8 cellular contexts compared by ENCODE assay signal in the genomic region with DNA sequence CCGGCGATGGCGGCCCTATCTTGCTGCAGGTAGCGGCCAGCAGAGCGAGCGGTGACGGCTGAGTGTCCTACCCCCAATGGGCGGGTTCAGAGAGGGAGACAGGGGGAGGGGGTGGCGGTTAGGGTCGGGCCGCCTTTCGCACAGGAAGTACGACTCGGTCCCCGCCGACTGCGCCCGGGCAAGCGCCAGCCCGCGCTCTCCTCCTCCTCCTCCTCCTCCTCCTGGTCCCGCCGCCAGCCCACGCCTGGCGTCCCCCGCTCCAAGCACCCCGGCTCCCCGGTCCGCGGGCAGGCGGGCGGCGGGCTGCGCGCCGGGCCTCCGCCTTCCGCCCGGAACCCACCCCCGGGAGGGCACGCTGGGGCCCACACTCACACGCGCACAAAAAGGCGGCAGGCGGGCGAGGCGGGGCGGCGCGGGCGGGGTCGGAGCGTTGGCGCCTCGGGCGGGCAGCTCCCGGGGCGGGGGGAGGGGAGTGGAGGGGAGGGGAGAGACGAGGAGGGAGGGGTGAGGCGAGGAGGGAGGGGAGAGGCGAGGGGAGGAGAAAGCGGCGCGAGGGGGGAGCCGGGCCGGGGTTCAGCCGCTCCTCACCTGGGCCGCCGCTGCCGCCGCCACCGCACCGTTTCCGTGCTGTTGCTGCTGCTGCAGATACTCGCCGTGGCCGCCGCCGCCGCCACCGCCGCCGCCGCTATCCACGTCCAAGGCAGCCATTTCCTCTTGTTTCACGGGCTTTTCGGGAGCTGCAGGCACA. TPM values are rescaled to one million over a fixed set of nuclear protein-coding genes. Genes with fewer than 3 reads are reported as not detected.
A peak's percentile ranks its signal among the peaks of the same experiment; 100 is the strongest.
DNase-seq lines count a peak whose midpoint lies in the region; ATAC-seq and TF ChIP-seq lines count a peak whose summit lies in the region.

No MANE protein-coding gene starts in this region.

- no peaks in the 10 kb centered on the region for H3K9me3 ChIP-seq in KOPT-K1 (ENCODE audit: insufficient read depth, low read length, poor library complexity, severe bottlenecking)

- TF ChIP-seq CTCF in nephron (IDR thresholded peaks at IDR 0.05; ENCODE audit: unreplicated experiment in 3 of 3): no peak

- DNase-seq in DMS79 (lab: John Stamatoyannopoulos, UW): peak; percentile 86
- peak; percentile 92 for DNase-seq in RPMI8226
- DNase-seq in activated T-helper 2 cell treated with anti-CD3 and anti-CD28 coated beads, Interferon-gamma antibody, Interleukin-2, Interleukin-4, amounts not matched to agents 10 μg/mL and 5 μg/mL and 100 μg/mL, durations not matched to agents 14 hours and 24 hours and 36 hours (ENCODE audit: low spot score): peak; percentile 89
- DNase-seq in fibroblast of peridontal ligament (ENCODE audit: extremely low read depth): peak; percentile 72
- DNase-seq in stimulated activated naive CD8-positive, alpha-beta T cell treated with anti-CD3 and anti-CD28 coated beads, Interleukin-15, Interleukin-2, amounts not matched to agents 100 U/mL and 50 U/mL, for 24 hours: peak; percentile 93

- H3K36me3 ChIP-seq in KOPT-K1 (ENCODE audit: insufficient read depth, low read length): peaks cover 29% of the 10 kb centered on the region

- peak; percentile 49 for ATAC-seq in GM21737 (IDR thresholded peaks at IDR 0.05; ENCODE audit: unreplicated experiment)
- ATAC-seq in stimulated activated naive CD8-positive, alpha-beta T cell treated with anti-CD3 and anti-CD28 coated beads, Interleukin-15, Interleukin-2, amounts not matched to agents 100 U/mL and 50 U/mL, for 24 hours: peak; percentile 73

- intact Hi-C loops in activated T-helper 2 cell treated with anti-CD3 and anti-CD28 coated beads, Interferon-gamma antibody, Interleukin-2, Interleukin-4, amounts not matched to agents 10 μg/mL and 5 μg/mL and 100 μg/mL, durations not matched to agents 14 hours and 24 hours and 36 hours (cut with micrococcal nuclease): loop anchor here (1.0 to 10.0 kb wide), 10 partner anchors 21 to 829 kb away; a partner anchor contains a TSS

- peaks cover 44% of the 10 kb centered on the region for H3K4me1 Mint-ChIP-seq in activated T-helper 2 cell treated with anti-CD3 and anti-CD28 coated beads, Interferon-gamma antibody, Interleukin-2, Interleukin-4, amounts not matched to agents 10 μg/mL and 5 μg/mL and 100 μg/mL, durations not matched to agents 14 hours and 24 hours and 36 hours (ENCODE audit: low read depth)
- H3K4me1 Mint-ChIP-seq in nephron: peaks cover 42% of the 10 kb centered on the region

- no peaks in the 10 kb centered on the region for H3K27me3 Mint-ChIP-seq in activated T-helper 2 cell treated with anti-CD3 and anti-CD28 coated beads, Interferon-gamma antibody, Interleukin-2, Interleukin-4, amounts not matched to agents 10 μg/mL and 5 μg/mL and 100 μg/mL, durations not matched to agents 14 hours and 24 hours and 36 hours (ENCODE audit: low read depth)
- H3K27me3 Mint-ChIP-seq in nephron (ENCODE audit: low read depth): no peaks in the 10 kb centered on the region

- peak overlapping the region; percentile 82 for H3K27ac Mint-ChIP-seq in activated T-helper 2 cell treated with anti-CD3 and anti-CD28 coated beads, Interferon-gamma antibody, Interleukin-2, Interleukin-4, amounts not matched to agents 10 μg/mL and 5 μg/mL and 100 μg/mL, durations not matched to agents 14 hours and 24 hours and 36 hours
- peak overlapping the region; percentile 99 to 100 (median 100) for H3K27ac Mint-ChIP-seq in nephron

- peak overlapping the region; percentile 74 for H3K4me3 Mint-ChIP-seq in activated T-helper 2 cell treated with anti-CD3 and anti-CD28 coated beads, Interferon-gamma antibody, Interleukin-2, Interleukin-4, amounts not matched to agents 10 μg/mL and 5 μg/mL and 100 μg/mL, durations not matched to agents 14 hours and 24 hours and 36 hours (ENCODE audit: low read depth)
- peak overlapping the region; percentile 83 to 98 (median 87) for H3K4me3 Mint-ChIP-seq in nephron

- H3K9me3 Mint-ChIP-seq in activated T-helper 2 cell treated with anti-CD3 and anti-CD28 coated beads, Interferon-gamma antibody, Interleukin-2, Interleukin-4, amounts not matched to agents 10 μg/mL and 5 μg/mL and 100 μg/mL, durations not matched to agents 14 hours and 24 hours and 36 hours: no peaks in the 10 kb centered on the region
- H3K9me3 Mint-ChIP-seq in nephron: peaks cover 13% of the 10 kb centered on the region

- H3K36me3 Mint-ChIP-seq in activated T-helper 2 cell treated with anti-CD3 and anti-CD28 coated beads, Interferon-gamma antibody, Interleukin-2, Interleukin-4, amounts not matched to agents 10 μg/mL and 5 μg/mL and 100 μg/mL, durations not matched to agents 14 hours and 24 hours and 36 hours (ENCODE audit: low read depth): peaks cover 40% of the 10 kb centered on the region
- H3K36me3 Mint-ChIP-seq in nephron (ENCODE audit: low read depth): peaks cover 39% of the 10 kb centered on the region

- peak overlapping the region; percentile 100 for H3K27ac ChIP-seq in KOPT-K1 (ENCODE audit: low read depth, low read length, poor library complexity, severe bottlenecking)

RNA-seq across cellular contexts. Expression of a gene that starts 1.2 kb away (rescaled TPM):
- 104 and 105 TPM in 2 replicates for total RNA-seq in activated T-helper 2 cell treated with anti-CD3 and anti-CD28 coated beads, Interferon-gamma antibody, Interleukin-2, Interleukin-4, amounts not matched to agents 10 μg/mL and 5 μg/mL and 100 μg/mL, durations not matched to agents 14 hours and 24 hours and 36 hours

Comparison
In these comparisons a context has a peak if more than half of its experiments do, and no peak if none do; other contexts are left out.
1. Peak in every context shown above with its lines: DNase-seq, ATAC-seq and H3K27ac ChIP-seq.